19 cellular contexts compared by ENCODE assay signal in genomic region chr10:36704124-36704523, GRCh38.
"Had no signal": no experiment of that assay in that cellular context is flagged by ENCODE, and none has a peak within 500 bp of the region (broad histone marks: within the 10 kb centered on the region; RNA-seq: fewer than 3 reads in every experiment).

No MANE protein-coding gene starts in this region.

- H3K36me3 ChIP-seq: colonic mucosa, esophagus muscularis mucosa, gastroesophageal sphincter, heart left ventricle, left lung, lower lobe of right lung had no signal

- H3K4me2 ChIP-seq: hepatocyte had no signal

- H3K4me1 ChIP-seq: colonic mucosa, esophagus muscularis mucosa, foreskin keratinocyte, gastroesophageal sphincter, heart left ventricle, left lung, lower lobe of right lung had no signal

- H2AFZ ChIP-seq: hepatocyte had no signal

- H3K9me3 ChIP-seq: colonic mucosa had no signal

- FAIRE-seq: endothelial cell of umbilical vein, keratinocyte had no signal

- H3K27ac ChIP-seq: colonic mucosa, esophagus muscularis mucosa, foreskin keratinocyte, gastroesophageal sphincter, heart left ventricle, hepatocyte, left lung, lower lobe of right lung had no signal

- DNase-seq: colonic mucosa; cortex of kidney; effector CD4-positive, alpha-beta T cell; effector memory CD4-positive, alpha-beta T cell; foreskin keratinocyte; heart left ventricle; hypothalamus; left cardiac atrium; left lung; left ventricle myocardium superior; lower lobe of right lung; mesenchymal stem cell; midbrain; naive thymus-derived CD4-positive, alpha-beta T cell had no signal

- H3K27me3 ChIP-seq: colonic mucosa, esophagus muscularis mucosa, foreskin keratinocyte, gastroesophageal sphincter, heart left ventricle, hepatocyte, left lung had no signal

- H3K79me2 ChIP-seq: hepatocyte had no signal

- ATAC-seq: foreskin keratinocyte; gastroesophageal sphincter; heart left ventricle; left cardiac atrium; left lung; left ventricle myocardium superior; lower lobe of right lung; naive thymus-derived CD4-positive, alpha-beta T cell had no signal

- H3K4me3 ChIP-seq: colonic mucosa, esophagus muscularis mucosa, gastroesophageal sphincter, heart left ventricle, hepatocyte, left lung, lower lobe of right lung had no signal
